In the genomic region with DNA sequence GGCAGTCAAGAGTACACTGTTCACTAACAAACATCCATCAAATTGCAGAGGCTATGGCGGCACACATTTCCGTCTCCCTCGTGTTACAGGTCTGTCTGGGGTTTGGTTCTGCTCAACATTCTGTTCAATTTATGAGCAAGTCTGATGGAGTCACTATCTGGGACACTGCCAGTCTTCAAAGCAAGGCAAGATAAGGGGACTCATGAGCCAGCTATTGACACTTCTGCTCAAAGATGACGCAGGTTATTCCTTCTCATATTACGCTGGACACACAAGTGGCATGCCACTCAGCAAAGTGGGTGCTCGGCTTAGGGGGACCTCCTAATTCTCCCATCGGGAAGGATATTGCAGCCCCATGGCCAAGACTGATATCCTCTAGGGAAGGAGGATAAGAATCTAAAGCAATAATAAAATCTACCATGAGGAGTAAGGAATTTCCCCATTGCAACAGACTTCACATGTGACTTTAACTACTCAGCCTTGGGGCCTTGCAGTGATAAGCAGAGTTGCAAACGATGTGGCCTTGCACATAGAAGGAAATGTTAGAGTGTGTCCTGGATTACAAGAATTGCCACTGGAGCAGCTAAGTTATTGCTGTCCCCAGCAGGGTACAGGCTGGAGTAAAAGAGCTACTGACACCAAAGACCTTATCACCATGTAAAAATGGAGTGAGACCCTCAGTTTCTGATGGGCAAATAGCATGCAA, we compare ENCODE assay signal across 14 cellular contexts.
A peak's percentile ranks its signal among the peaks of the same experiment; 100 is the strongest.
DNase-seq lines count a peak whose midpoint lies in the region; ATAC-seq, FAIRE-seq and TF ChIP-seq lines count a peak whose summit lies in the region.
"Had no signal": no experiment of that assay in that cellular context is flagged by ENCODE, and none has a peak within 500 bp of the region (broad histone marks: within the 10 kb centered on the region; RNA-seq: fewer than 3 reads in every experiment).

No MANE protein-coding gene starts in this region.

- no peak overlapping the region for H2AFZ ChIP-seq in H1 (ENCODE audit: low read length)
- H2AFZ ChIP-seq: PC-9 had no signal

- WGBS in H1 (ENCODE audit: extremely low coverage in 1 of 2, insufficient coverage in 1 of 2, insufficient read length in 1 of 2, insufficient replicate concordance in 2 of 2, low coverage in 1 of 2, low lambda C conversion rate in 2 of 2, missing lambda C conversion rate in 1 of 2), 2 experiments, result 92% methylated on average over 8 of the region's 8 CpGs; no CpG with 5 or more reads in 1 of the 2 experiments
- WGBS in mesendoderm (ENCODE audit: extremely low coverage, insufficient coverage, low lambda C conversion rate), result no CpG with 5 or more reads among the region's 8 CpGs

- no peak for ATAC-seq in HG02798 (IDR thresholded peaks at IDR 0.05; ENCODE audit: poor library complexity, unreplicated experiment)
- ATAC-seq: activated CD4-positive, alpha-beta T cell treated with anti-CD3 and anti-CD28 coated beads for 36 hours; effector memory CD8-positive, alpha-beta T cell had no signal

- H3K23ac ChIP-seq in H1 (ENCODE audit: insufficient read length) (no peak overlapping the region), mesendoderm (ENCODE audit: low read length) (no peak overlapping the region)

- no peak overlapping the region for H3K56ac ChIP-seq in H1 (replicated peaks; ENCODE audit: insufficient read length, low read depth, low read length)
- no peak overlapping the region for H3K56ac ChIP-seq in mesendoderm (ENCODE audit: low read length)

- H3K9me3 ChIP-seq in H1 (ENCODE audit: insufficient read depth in 2 of 2, low read depth in 1 of 2, low read length in 1 of 2), result 0 out of 4 replicates have a peak, but pooled peaks cover 0 to 2% of the 10 kb centered on the region in 2 experiments
- H3K9me3 ChIP-seq: MG63, spleen, thyroid gland had no signal

- H3K36me3 ChIP-seq in H1 (ENCODE audit: control insufficient read depth in 2 of 4, insufficient read depth in 4 of 4, low read length in 3 of 4) (no peaks in the 10 kb centered on the region), mesendoderm (ENCODE audit: control insufficient read depth, insufficient read depth, low read length) (no peaks in the 10 kb centered on the region)
- H3K36me3 ChIP-seq: MG63, spleen, thyroid gland had no signal

- no peak for TF ChIP-seq EP300 in H1 (IDR thresholded peaks at IDR 0.05; ENCODE audit: borderline replicate concordance in 1 of 2, low read depth in 2 of 2, low read length in 2 of 2)

- no peaks in the 10 kb centered on the region for H4K20me1 ChIP-seq in H1 (replicated peaks in 1 of 2; ENCODE audit: control insufficient read depth in 1 of 2, insufficient read depth in 2 of 2, low read length in 2 of 2)

- POLR2A ChIA-PET in H1 (lab: Charles Lee; ENCODE audit: partially characterized antibody), result no interaction called here

- TF ChIP-seq POLR2A in H1 (IDR thresholded peaks at IDR 0.05; ENCODE audit: control extremely low read depth in 1 of 2, low read depth in 2 of 2, low read length in 2 of 2), result no peak

- H4K8ac ChIP-seq in H1 (ENCODE audit: extremely low read depth, insufficient read depth, low read length) (no peak overlapping the region), mesendoderm (ENCODE audit: low read depth, low read length) (no peak overlapping the region)

- H2BK5ac ChIP-seq in H1 (ENCODE audit: low read depth, low read length) (no peak overlapping the region), mesendoderm (ENCODE audit: low read length) (no peak overlapping the region)

- H3K4me2 ChIP-seq in H1 (ENCODE audit: insufficient read depth in 1 of 2, low read depth in 2 of 2, low read length in 2 of 2), result no peak overlapping the region
- H3K4me2 ChIP-seq in mesendoderm (ENCODE audit: low read length), result no peak overlapping the region
- H3K4me2 ChIP-seq: PC-9 had no signal

- TF ChIP-seq RAD21 in H1 (IDR thresholded peaks at IDR 0.05 in 1 of 2, conservative IDR thresholded peaks at IDR 0.05 in 1 of 2; ENCODE audit: low read depth in 2 of 2, low read length in 2 of 2), result no peak

- no peak for FAIRE-seq in H1 (lab: Jason Lieb, UNC)
- no peak for FAIRE-seq in frontal cortex (lab: Jason Lieb, UNC)

- H4K5ac ChIP-seq in H1 (ENCODE audit: insufficient read length, low read depth, low read length) (no peak overlapping the region), mesendoderm (ENCODE audit: low read length) (no peak overlapping the region)

- H3K18ac ChIP-seq in H1 (ENCODE audit: extremely low read depth, low read length) (no peak overlapping the region), mesendoderm (ENCODE audit: low read length) (no peak overlapping the region)

- no peak overlapping the region for H2BK20ac ChIP-seq in H1 (ENCODE audit: low read length)

- no peaks in the 10 kb centered on the region for H3K79me2 ChIP-seq in H1 (ENCODE audit: control insufficient read depth in 1 of 2, insufficient read depth in 2 of 2, low read length in 2 of 2)
- no peaks in the 10 kb centered on the region for H3K79me2 ChIP-seq in mesendoderm (ENCODE audit: control insufficient read depth, insufficient read depth, low read length)

- H3K4me1 ChIP-seq in H1 (replicated peaks in 1 of 4; ENCODE audit: control insufficient read depth in 3 of 4, insufficient read depth in 4 of 4, low read length in 3 of 4) (no peaks in the 10 kb centered on the region), mesendoderm (ENCODE audit: control insufficient read depth, low read depth, low read length) (no peaks in the 10 kb centered on the region)
- H3K4me1 ChIP-seq: spleen, thyroid gland had no signal

- peak overlapping the region; percentile 14 for H3K14ac ChIP-seq in H1 (ENCODE audit: insufficient read length)

- H2BK15ac ChIP-seq in H1 (ENCODE audit: low read length) (no peak overlapping the region), mesendoderm (replicated peaks; ENCODE audit: low read depth) (no peak overlapping the region)

- no peak overlapping the region for H3K27ac ChIP-seq in H1 (ENCODE audit: low read depth, low read length)
- no peak overlapping the region for H3K27ac ChIP-seq in mesendoderm (ENCODE audit: low read depth, low read length)
- H3K27ac ChIP-seq: PC-9, spleen, thyroid gland had no signal

- DNase-seq in A172 (ENCODE audit: low spot score), result peak; percentile 6
- DNase-seq in LHCN-M2 (ENCODE audit: low read depth), result peak; percentile 3
- DNase-seq in H1 (ENCODE audit: low read depth in 1 of 2, low spot score in 2 of 2), result no peak
- peak; percentile 21 for DNase-seq in mesendoderm
- no peak for DNase-seq in NCI-H748 treated with DMSO at 0.1 percent for 48 hours (lab: John Stamatoyannopoulos, UW)
- DNase-seq in frontal cortex (ENCODE audit: low spot score in 2 of 2), result no peak
- no peak for DNase-seq in NCI-H2196 (lab: John Stamatoyannopoulos, UW; ENCODE audit: unreplicated experiment)
- DNase-seq: activated CD4-positive, alpha-beta T cell treated with anti-CD3 and anti-CD28 coated beads for 36 hours; effector memory CD8-positive, alpha-beta T cell; MG63; spleen; thyroid gland had no signal

- H2BK120ac ChIP-seq in H1 (replicated peaks; ENCODE audit: low read depth, low read length) (no peak overlapping the region), mesendoderm (ENCODE audit: low read depth, low read length) (no peak overlapping the region)

- no peaks in the 10 kb centered on the region for H3K23me2 ChIP-seq in H1 (ENCODE audit: low read depth, low read length)

- no peak for TF ChIP-seq CTCF in H1 (IDR thresholded peaks at IDR 0.05; ENCODE audit: control extremely low read depth in 1 of 3, insufficient read depth in 1 of 3, low read depth in 1 of 3, low read length in 3 of 3)

- H2AK5ac ChIP-seq in H1 (ENCODE audit: low read depth, low read length), result no peak overlapping the region
- H2AK5ac ChIP-seq in mesendoderm (ENCODE audit: low read length), result no peak overlapping the region

- H3K9ac ChIP-seq in H1 (replicated peaks in 1 of 4; ENCODE audit: extremely low read depth in 1 of 4, low read depth in 3 of 4, low read length in 3 of 4) (no peak overlapping the region), mesendoderm (ENCODE audit: low read length) (no peak overlapping the region)

- H3K4me3 ChIP-seq in H1 (ENCODE audit: extremely low read depth in 1 of 4, insufficient read depth in 2 of 4, low read depth in 3 of 4, low read length in 4 of 4) (no peak overlapping the region), mesendoderm (ENCODE audit: low read length) (no peak overlapping the region)
- H3K4me3 ChIP-seq: MG63, PC-9, spleen, thyroid gland had no signal

- no peak overlapping the region for H4K91ac ChIP-seq in H1 (replicated peaks; ENCODE audit: insufficient read length, low read length)

- H3K79me1 ChIP-seq in H1 (ENCODE audit: low read depth, low read length) (no peaks in the 10 kb centered on the region), mesendoderm (ENCODE audit: low read length) (no peaks in the 10 kb centered on the region)

- no peak overlapping the region for H2BK12ac ChIP-seq in H1 (ENCODE audit: low read depth, low read length)

- H3K27me3 ChIP-seq in H1 (replicated peaks in 1 of 4; ENCODE audit: control insufficient read depth in 3 of 4, extremely low read depth in 1 of 4, insufficient read depth in 3 of 4, low read length in 3 of 4) (no peaks in the 10 kb centered on the region), mesendoderm (ENCODE audit: insufficient read depth, low read length, poor library complexity) (no peaks in the 10 kb centered on the region)
- H3K27me3 ChIP-seq: MG63, spleen, thyroid gland had no signal

- CTCF ChIA-PET in H1 (lab: Charles Lee; ENCODE audit: partially characterized antibody), result no interaction called here

- H3K4ac ChIP-seq in H1 (replicated peaks; ENCODE audit: insufficient read length, low read depth, low read length) (no peak overlapping the region), mesendoderm (ENCODE audit: low read depth, low read length) (no peak overlapping the region)

TF ChIP-seq in H1, 55 proteins besides CTCF, POLR2A, EP300 and RAD21 (continues in another document):
- TF ChIP-seq CREB1 (IDR thresholded peaks at IDR 0.05) (no peak), MAX (IDR thresholded peaks at IDR 0.05) (no peak), TEAD4 (IDR thresholded peaks at IDR 0.05; ENCODE audit: low read depth, low read length) (no peak), GABPA (IDR thresholded peaks at IDR 0.05; ENCODE audit: borderline replicate concordance, insufficient read depth, low read length) (no peak), BCL11A (IDR thresholded peaks at IDR 0.05; ENCODE audit: low read depth in 2 of 2, low read length in 2 of 2) (no peak), TAF1 (IDR thresholded peaks at IDR 0.05; ENCODE audit: low read depth, low read length) (no peak), RBBP5 (IDR thresholded peaks at IDR 0.05; ENCODE audit: borderline replicate concordance, low read depth, low read length) (no peak), KDM4A (IDR thresholded peaks at IDR 0.05; ENCODE audit: low read depth, low read length, severe bottlenecking) (no peak)
- TF ChIP-seq, protein P1, sequence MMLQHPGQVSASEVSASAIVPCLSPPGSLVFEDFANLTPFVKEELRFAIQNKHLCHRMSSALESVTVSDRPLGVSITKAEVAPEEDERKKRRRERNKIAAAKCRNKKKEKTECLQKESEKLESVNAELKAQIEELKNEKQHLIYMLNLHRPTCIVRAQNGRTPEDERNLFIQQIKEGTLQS (IDR thresholded peaks at IDR 0.05; ENCODE audit: insufficient read depth, low read depth, low read length), result no peak

Comparison
In these comparisons a context has a peak if more than half of its experiments do, and no peak if none do; other contexts are left out.
1. DNase-seq: peak in A172 (single experiment), LHCN-M2 (single experiment) and mesendoderm (single experiment); none in H1 (0 of 2), NCI-H748 treated with DMSO at 0.1 percent for 48 hours (single experiment), frontal cortex (0 of 2) and NCI-H2196 (single experiment).